In the genomic region with DNA sequence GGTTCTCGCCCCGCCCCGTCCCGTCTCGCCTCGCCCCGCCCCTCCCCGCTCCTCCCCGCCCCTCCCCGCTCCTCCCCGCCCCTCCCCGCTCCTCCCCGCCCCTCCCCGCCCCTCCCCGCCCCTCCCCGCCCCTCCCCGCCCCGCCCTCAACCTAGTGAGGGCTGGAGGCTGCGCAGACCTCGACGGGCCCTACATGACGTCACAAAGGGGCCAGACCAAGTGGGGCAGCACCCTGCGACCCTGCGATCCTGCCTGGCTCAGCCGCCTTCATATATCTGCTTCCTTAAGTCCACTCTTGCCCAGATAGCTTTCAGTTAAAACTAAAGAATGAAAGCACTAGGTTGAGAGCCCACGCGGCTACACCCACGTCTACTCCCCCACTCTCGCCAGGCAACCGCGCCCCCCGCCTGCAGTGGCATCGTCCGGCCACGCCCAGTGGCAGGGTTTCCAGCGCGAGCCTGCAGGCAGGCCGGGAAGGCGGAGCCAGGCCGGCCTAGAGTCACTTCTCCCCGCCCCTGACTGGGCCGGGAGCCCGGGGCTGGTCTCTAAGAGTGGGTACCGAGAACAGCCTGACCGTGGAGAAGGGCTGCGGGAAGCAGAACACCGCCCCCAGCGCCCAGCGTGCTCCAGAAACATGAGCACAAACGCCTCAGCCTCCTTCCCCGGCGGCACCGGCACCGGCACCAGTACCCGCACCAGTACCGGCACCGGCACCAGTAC, we compare ENCODE assay signal across 8 cellular contexts. TPM values are rescaled to one million over a fixed set of nuclear protein-coding genes. Genes with fewer than 3 reads are reported as not detected.
DNase-seq lines count a peak whose midpoint lies in the region; ATAC-seq and TF ChIP-seq lines count a peak whose summit lies in the region.

No MANE protein-coding gene starts in this region.

- DNase-seq in DMS153 (lab: John Stamatoyannopoulos, UW) (peak; percentile 83), KBM-7 (peak; percentile 97), Peyer's patch (peak; percentile 75 to 96 (median 92)), fibroblast of lung (ENCODE audit: low read depth in 2 of 2) (peak; percentile 87 to 93)
- DNase-seq in activated T-helper 2 cell treated with anti-CD3 and anti-CD28 coated beads, Interferon-gamma antibody, Interleukin-2, Interleukin-4, amounts not matched to agents 10 μg/mL and 5 μg/mL and 100 μg/mL, durations not matched to agents 14 hours and 24 hours and 36 hours (ENCODE audit: low spot score) = peak; percentile 86
- peak; percentile 77 to 90 (median 85) for DNase-seq in naive thymus-derived CD4-positive, alpha-beta T cell
- peak; percentile 67 to 89 for DNase-seq in stimulated activated effector memory CD8-positive, alpha-beta T cell treated with anti-CD3 and anti-CD28 coated beads, Interleukin-12 subunit alpha, Interleukin-12 subunit beta, amount 100 ng/mL, for 72 hours (ENCODE audit: low spot score in 2 of 2)

- no peaks in the 10 kb centered on the region for H3K9me3 Mint-ChIP-seq in activated T-helper 2 cell treated with anti-CD3 and anti-CD28 coated beads, Interferon-gamma antibody, Interleukin-2, Interleukin-4, amounts not matched to agents 10 μg/mL and 5 μg/mL and 100 μg/mL, durations not matched to agents 14 hours and 24 hours and 36 hours
- H3K9me3 Mint-ChIP-seq in naive thymus-derived CD4-positive, alpha-beta T cell = peaks cover 0 to 3% (median 0%) of the 10 kb centered on the region in 11 donors
- H3K9me3 Mint-ChIP-seq in stimulated activated effector memory CD8-positive, alpha-beta T cell treated with anti-CD3 and anti-CD28 coated beads, Interleukin-12 subunit alpha, Interleukin-12 subunit beta, amount 100 ng/mL, for 72 hours = no peaks in the 10 kb centered on the region

- H3K36me3 Mint-ChIP-seq in activated T-helper 2 cell treated with anti-CD3 and anti-CD28 coated beads, Interferon-gamma antibody, Interleukin-2, Interleukin-4, amounts not matched to agents 10 μg/mL and 5 μg/mL and 100 μg/mL, durations not matched to agents 14 hours and 24 hours and 36 hours (ENCODE audit: low read depth) = peaks cover 19% of the 10 kb centered on the region
- H3K36me3 Mint-ChIP-seq in naive thymus-derived CD4-positive, alpha-beta T cell = no peaks in the 10 kb centered on the region
- H3K36me3 Mint-ChIP-seq in stimulated activated effector memory CD8-positive, alpha-beta T cell treated with anti-CD3 and anti-CD28 coated beads, Interleukin-12 subunit alpha, Interleukin-12 subunit beta, amount 100 ng/mL, for 72 hours = no peaks in the 10 kb centered on the region

- intact Hi-C loops in activated T-helper 2 cell treated with anti-CD3 and anti-CD28 coated beads, Interferon-gamma antibody, Interleukin-2, Interleukin-4, amounts not matched to agents 10 μg/mL and 5 μg/mL and 100 μg/mL, durations not matched to agents 14 hours and 24 hours and 36 hours (cut with micrococcal nuclease) = loop anchor here (1.0 to 10.0 kb wide), 5 partner anchors 11 to 1220 kb away; a partner anchor contains a TSS
- intact Hi-C loops in naive thymus-derived CD4-positive, alpha-beta T cell (cut with micrococcal nuclease) = loop anchor here (1.0 to 10.0 kb wide), 3 partner anchors 96 to 710 kb away; no protein-coding TSS in a partner anchor

- H2AFZ ChIP-seq in fibroblast of lung (ENCODE audit: low read length) = peak overlapping the region; percentile 83

- peak; percentile 95 for ATAC-seq in GM21737 (IDR thresholded peaks at IDR 0.05; ENCODE audit: unreplicated experiment)
- ATAC-seq in naive thymus-derived CD4-positive, alpha-beta T cell = peak; percentile 97
- ATAC-seq in stimulated activated effector memory CD8-positive, alpha-beta T cell treated with anti-CD3 and anti-CD28 coated beads, Interleukin-12 subunit alpha, Interleukin-12 subunit beta, amount 100 ng/mL, for 72 hours = peak; percentile 98

- no peaks in the 10 kb centered on the region for H3K27me3 Mint-ChIP-seq in activated T-helper 2 cell treated with anti-CD3 and anti-CD28 coated beads, Interferon-gamma antibody, Interleukin-2, Interleukin-4, amounts not matched to agents 10 μg/mL and 5 μg/mL and 100 μg/mL, durations not matched to agents 14 hours and 24 hours and 36 hours (ENCODE audit: low read depth)
- peaks cover 0 to 21% (median 0%) of the 10 kb centered on the region in 5 donors for H3K27me3 Mint-ChIP-seq in naive thymus-derived CD4-positive, alpha-beta T cell

- peak overlapping the region; percentile 53 to 84 (median 70) for H3K4me3 ChIP-seq in Peyer's patch
- H3K4me3 ChIP-seq in fibroblast of lung (replicated peaks in 1 of 4; ENCODE audit: control extremely low read depth in 1 of 4, insufficient read depth in 1 of 4, low read depth in 3 of 4, low read length in 4 of 4) = peak overlapping the region; percentile 45 to 95 (median 58)
- H3K4me3 ChIP-seq in naive thymus-derived CD4-positive, alpha-beta T cell (ENCODE audit: low read length) = peak overlapping the region; percentile 71

- H3K79me2 ChIP-seq in fibroblast of lung (ENCODE audit: control insufficient read depth, insufficient read depth, low read length) = no peaks in the 10 kb centered on the region

- H3K4me1 Mint-ChIP-seq in activated T-helper 2 cell treated with anti-CD3 and anti-CD28 coated beads, Interferon-gamma antibody, Interleukin-2, Interleukin-4, amounts not matched to agents 10 μg/mL and 5 μg/mL and 100 μg/mL, durations not matched to agents 14 hours and 24 hours and 36 hours (ENCODE audit: low read depth) = peaks cover 17% of the 10 kb centered on the region
- peaks cover 0 to 10% (median 6%) of the 10 kb centered on the region in 7 donors for H3K4me1 Mint-ChIP-seq in naive thymus-derived CD4-positive, alpha-beta T cell
- peaks cover 14% of the 10 kb centered on the region for H3K4me1 Mint-ChIP-seq in stimulated activated effector memory CD8-positive, alpha-beta T cell treated with anti-CD3 and anti-CD28 coated beads, Interleukin-12 subunit alpha, Interleukin-12 subunit beta, amount 100 ng/mL, for 72 hours

- H3K4me3 Mint-ChIP-seq in activated T-helper 2 cell treated with anti-CD3 and anti-CD28 coated beads, Interferon-gamma antibody, Interleukin-2, Interleukin-4, amounts not matched to agents 10 μg/mL and 5 μg/mL and 100 μg/mL, durations not matched to agents 14 hours and 24 hours and 36 hours (ENCODE audit: low read depth) = peak overlapping the region; percentile 97
- H3K4me3 Mint-ChIP-seq in naive thymus-derived CD4-positive, alpha-beta T cell = peak overlapping the region; percentile 84 to 93 (median 90)
- peak overlapping the region; percentile 86 for H3K4me3 Mint-ChIP-seq in stimulated activated effector memory CD8-positive, alpha-beta T cell treated with anti-CD3 and anti-CD28 coated beads, Interleukin-12 subunit alpha, Interleukin-12 subunit beta, amount 100 ng/mL, for 72 hours

- H3K27ac ChIP-seq in Peyer's patch (peak overlapping the region; percentile 65 to 97 (median 88)), fibroblast of lung (ENCODE audit: insufficient read depth, low read length) (peak overlapping the region; percentile 96)
- H3K27ac ChIP-seq in naive thymus-derived CD4-positive, alpha-beta T cell (ENCODE audit: low read depth, low read length) = peak overlapping the region; percentile 71

- peak in 2 of 6 experiments; percentile 32 to 37 for TF ChIP-seq CTCF in Peyer's patch (IDR thresholded peaks at IDR 0.05)
- peak in 1 of 2 donors; percentile 19 for TF ChIP-seq CTCF in fibroblast of lung (conservative IDR thresholded peaks at IDR 0.05 in 1 of 2, IDR thresholded peaks at IDR 0.05 in 1 of 2; ENCODE audit: low read depth in 1 of 2, low read length in 2 of 2)

- H3K27me3 ChIP-seq in Peyer's patch (no peaks in the 10 kb centered on the region), fibroblast of lung (ENCODE audit: control insufficient read depth, insufficient read depth, low read length) (no peaks in the 10 kb centered on the region)
- no peaks in the 10 kb centered on the region for H3K27me3 ChIP-seq in naive thymus-derived CD4-positive, alpha-beta T cell (ENCODE audit: control insufficient read depth in 2 of 2, insufficient read depth in 2 of 2, low read length in 2 of 2)

- POLR2A ChIA-PET in naive thymus-derived CD4-positive, alpha-beta T cell (lab: Charles Lee) = no interaction called here

- H3K27ac Mint-ChIP-seq in activated T-helper 2 cell treated with anti-CD3 and anti-CD28 coated beads, Interferon-gamma antibody, Interleukin-2, Interleukin-4, amounts not matched to agents 10 μg/mL and 5 μg/mL and 100 μg/mL, durations not matched to agents 14 hours and 24 hours and 36 hours = peak overlapping the region; percentile 100
- H3K27ac Mint-ChIP-seq in naive thymus-derived CD4-positive, alpha-beta T cell = peak overlapping the region; percentile 88 to 100 (median 98)
- H3K27ac Mint-ChIP-seq in stimulated activated effector memory CD8-positive, alpha-beta T cell treated with anti-CD3 and anti-CD28 coated beads, Interleukin-12 subunit alpha, Interleukin-12 subunit beta, amount 100 ng/mL, for 72 hours = peak overlapping the region; percentile 100

- H3K36me3 ChIP-seq in Peyer's patch (no peaks in the 10 kb centered on the region), fibroblast of lung (ENCODE audit: control insufficient read depth, insufficient read depth, low read length) (no peaks in the 10 kb centered on the region)
- no peaks in the 10 kb centered on the region for H3K36me3 ChIP-seq in naive thymus-derived CD4-positive, alpha-beta T cell (ENCODE audit: control insufficient read depth in 2 of 3, insufficient read depth in 3 of 3, low read length in 3 of 3)

- H3K4me1 ChIP-seq in Peyer's patch = no peaks in the 10 kb centered on the region
- no peaks in the 10 kb centered on the region for H3K4me1 ChIP-seq in fibroblast of lung (ENCODE audit: control insufficient read depth, extremely low read depth, insufficient read depth, low read length)
- no peaks in the 10 kb centered on the region for H3K4me1 ChIP-seq in naive thymus-derived CD4-positive, alpha-beta T cell (ENCODE audit: control insufficient read depth in 2 of 2, insufficient read depth in 2 of 2, low read length in 2 of 2)

- CTCF ChIA-PET in naive thymus-derived CD4-positive, alpha-beta T cell (lab: Charles Lee) = interaction anchor here (0.8 kb wide), 1 partner anchor 108 kb away, joined by 3 read pairs; no protein-coding TSS in a partner anchor

- H4K20me1 ChIP-seq in fibroblast of lung (ENCODE audit: control insufficient read depth, extremely low read depth, insufficient read depth, low read length) = no peaks in the 10 kb centered on the region

- H3K4me2 ChIP-seq in fibroblast of lung (ENCODE audit: extremely low read depth, insufficient read depth, low read length) = peak overlapping the region; percentile 71

- peak; percentile 70 to 88 for TF ChIP-seq POLR2A in Peyer's patch (IDR thresholded peaks at IDR 0.05)

- peak overlapping the region; percentile 82 for H3K9ac ChIP-seq in fibroblast of lung (ENCODE audit: insufficient read depth, low read length)

- no peaks in the 10 kb centered on the region for H3K9me3 ChIP-seq in Peyer's patch
- no peaks in the 10 kb centered on the region for H3K9me3 ChIP-seq in fibroblast of lung (ENCODE audit: control insufficient read depth, insufficient read depth, low read depth, low read length)
- H3K9me3 ChIP-seq in naive thymus-derived CD4-positive, alpha-beta T cell (ENCODE audit: control insufficient read depth in 2 of 3, low read length in 3 of 3) = no peaks in the 10 kb centered on the region

- in situ Hi-C loops in KBM-7 (cut with MboI; ENCODE audit: low pct_unique_long_range_greater_than_20kb, low sequenced_read_pairs) = no loop called here

RNA-seq across cellular contexts. Expression of a gene that starts 1.5 kb away (rescaled TPM):
- 100 to 1,000 TPM; 171 to 883 (median 688) TPM for total RNA-seq in Peyer's patch
- total RNA-seq in activated T-helper 2 cell treated with anti-CD3 and anti-CD28 coated beads, Interferon-gamma antibody, Interleukin-2, Interleukin-4, amounts not matched to agents 10 μg/mL and 5 μg/mL and 100 μg/mL, durations not matched to agents 14 hours and 24 hours and 36 hours = 202 and 207 TPM in 2 replicates
- 17.7 and 27.6 TPM in 2 replicates for total RNA-seq in fibroblast of lung
- 8.1 and 12.8 TPM in 2 replicates for polyA plus RNA-seq in fibroblast of lung
- polyA plus RNA-seq in fibroblast of lung (2012) = 6.6 and 9.3 TPM in 2 replicates
- 3.5 and 6.0 TPM in 2 replicates for polyA minus RNA-seq in fibroblast of lung (ENCODE audit: low replicate concordance)
- under 1 TPM in 1 of 5 experiments, not detected in 4; 0.75 TPM for total RNA-seq in naive thymus-derived CD4-positive, alpha-beta T cell
- under 1 TPM in 1 of 2 donors, not detected in 1; 0.67 TPM for polyA plus RNA-seq in naive thymus-derived CD4-positive, alpha-beta T cell

Comparison
In these comparisons a context has a peak if more than half of its experiments do, and no peak if none do; other contexts are left out.
1. Peak in every context shown above with its lines: DNase-seq, ATAC-seq, H3K4me3 ChIP-seq and H3K27ac ChIP-seq.
2. RNA of a gene that starts 1.5 kb away (total RNA-seq): 171 to 883 TPM in Peyer's patch, 202 to 207 TPM in activated T-helper 2 cell treated with anti-CD3 and anti-CD28 coated beads, Interferon-gamma antibody, Interleukin-2, Interleukin-4, amounts not matched to agents 10 μg/mL and 5 μg/mL and 100 μg/mL, durations not matched to agents 14 hours and 24 hours and 36 hours and 17.7 to 27.6 TPM in fibroblast of lung; 0.75 TPM in naive thymus-derived CD4-positive, alpha-beta T cell; every median in the first group is over 10 times any median in the second.